Comparison of ENCODE assay signal across 10 cellular contexts in the genomic region with DNA sequence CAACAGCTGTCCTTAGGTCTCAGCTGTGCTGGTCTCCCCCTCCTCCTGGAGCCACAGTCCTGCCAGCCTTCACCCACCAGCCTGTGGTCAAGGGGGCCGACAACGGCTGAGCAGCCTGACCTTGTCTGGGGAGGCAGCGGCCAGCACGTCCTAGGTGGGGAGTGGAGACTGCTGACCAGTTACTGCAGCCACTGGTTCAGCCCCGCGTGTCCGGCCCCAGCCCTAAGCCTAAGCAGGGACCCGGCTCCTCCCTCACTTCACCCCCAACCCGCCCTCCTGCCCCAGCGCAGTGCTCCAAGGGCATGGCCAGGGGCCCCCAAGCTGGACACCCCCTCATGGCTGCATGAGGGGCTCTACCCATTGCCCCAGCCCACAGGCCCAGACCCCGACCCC.
DNase-seq lines count a peak whose midpoint lies in the region; ATAC-seq and TF ChIP-seq lines count a peak whose summit lies in the region.
"Had no signal": no experiment of that assay in that cellular context is flagged by ENCODE, and none has a peak within 500 bp of the region (broad histone marks: within the 10 kb centered on the region; RNA-seq: fewer than 3 reads in every experiment).

No MANE protein-coding gene starts in this region.

- H3K36me3 Mint-ChIP-seq in CD4-positive, alpha-beta memory T cell = peaks cover 15 to 24% of the 10 kb centered on the region in 2 donors
- H3K36me3 Mint-ChIP-seq in activated B cell treated with CpG ODN at 0.5 μM for 24 hours (ENCODE audit: low read depth) = peaks cover 20% of the 10 kb centered on the region
- H3K36me3 Mint-ChIP-seq in stimulated activated effector memory CD8-positive, alpha-beta T cell treated with anti-CD3 and anti-CD28 coated beads, Interleukin-12 subunit alpha, Interleukin-12 subunit beta, amount 100 ng/mL, for 72 hours = peaks cover 38% of the 10 kb centered on the region
- H3K36me3 Mint-ChIP-seq in natural killer cell = peaks cover 12% of the 10 kb centered on the region
- H3K36me3 Mint-ChIP-seq in activated T-helper 17 cell treated with anti-CD3 and anti-CD28 coated beads, Interleukin-2, amount 50 U/mL, for 72 hours (ENCODE audit: low read depth) = peaks cover 20% of the 10 kb centered on the region

- peak overlapping the region in 1 of 8 donors; percentile 10 for H3K4me3 Mint-ChIP-seq in CD4-positive, alpha-beta memory T cell
- H3K4me3 Mint-ChIP-seq in activated B cell treated with CpG ODN at 0.5 μM for 24 hours (no peak overlapping the region), natural killer cell (no peak overlapping the region)
- H3K4me3 Mint-ChIP-seq in stimulated activated effector memory CD8-positive, alpha-beta T cell treated with anti-CD3 and anti-CD28 coated beads, Interleukin-12 subunit alpha, Interleukin-12 subunit beta, amount 100 ng/mL, for 72 hours = no peak overlapping the region
- no peak overlapping the region for H3K4me3 Mint-ChIP-seq in activated T-helper 17 cell treated with anti-CD3 and anti-CD28 coated beads, Interleukin-2, amount 50 U/mL, for 72 hours

- POLR2A ChIA-PET in CD4-positive, alpha-beta memory T cell (lab: Charles Lee; ENCODE audit: partially characterized antibody) = interaction anchor here (0.8 to 9.4 kb wide), 7 partner anchors 12 to 117 kb away, joined by 3 to 88 read pairs (median 13); a partner anchor contains a TSS
- POLR2A ChIA-PET in activated B cell treated with CpG ODN at 0.5 μM for 24 hours (lab: Charles Lee) = interaction anchor here (0.8 to 7.7 kb wide), 11 partner anchors 11 to 117 kb away, joined by 3 to 100 read pairs (median 6); a partner anchor contains a TSS

- TF ChIP-seq CTCF in activated B cell treated with CpG ODN at 0.5 μM for 24 hours (IDR thresholded peaks at IDR 0.05) = no peak
- TF ChIP-seq CTCF in left lung (IDR thresholded peaks at IDR 0.05) = no peak
- TF ChIP-seq CTCF in natural killer cell (IDR thresholded peaks at IDR 0.05) = no peak

- intact Hi-C loops in CD4-positive, alpha-beta memory T cell (cut with micrococcal nuclease) = no loop called here
- intact Hi-C loops in activated B cell treated with CpG ODN at 0.5 μM for 24 hours (cut with micrococcal nuclease) = loop anchor here (5.0 kb wide), 1 partner anchor 235 kb away; no protein-coding TSS in a partner anchor
- intact Hi-C loops in left lung (cut with DNase I) = loop anchor here in 1 of 2 donors (10.0 kb wide), 1 partner anchor 77 kb away; no protein-coding TSS in a partner anchor
- intact Hi-C loops in natural killer cell (cut with micrococcal nuclease) = loop anchor here (2.0 kb wide), 1 partner anchor 113 kb away; no protein-coding TSS in a partner anchor

- H3K4me1 Mint-ChIP-seq in CD4-positive, alpha-beta memory T cell = peaks cover 4 to 16% (median 10%) of the 10 kb centered on the region in 4 donors
- H3K4me1 Mint-ChIP-seq in activated B cell treated with CpG ODN at 0.5 μM for 24 hours (peaks cover 45% of the 10 kb centered on the region), natural killer cell (peaks cover 0 to 22% of the 10 kb centered on the region in 2 donors)
- H3K4me1 Mint-ChIP-seq in stimulated activated effector memory CD8-positive, alpha-beta T cell treated with anti-CD3 and anti-CD28 coated beads, Interleukin-12 subunit alpha, Interleukin-12 subunit beta, amount 100 ng/mL, for 72 hours = peaks cover 7% of the 10 kb centered on the region
- H3K4me1 Mint-ChIP-seq in activated T-helper 17 cell treated with anti-CD3 and anti-CD28 coated beads, Interleukin-2, amount 50 U/mL, for 72 hours = no peaks in the 10 kb centered on the region

- no peaks in the 10 kb centered on the region for H3K27me3 ChIP-seq in CD4-positive, alpha-beta memory T cell (ENCODE audit: insufficient read depth, low read length)
- peaks cover 0 to 35% of the 10 kb centered on the region in 2 donors for H3K27me3 ChIP-seq in left lung

- H3K27ac ChIP-seq in CD4-positive, alpha-beta memory T cell (ENCODE audit: low read depth, low read length) = peak overlapping the region; percentile 63
- peak overlapping the region; percentile 86 to 92 for H3K27ac ChIP-seq in left lung

- peaks cover 42% of the 10 kb centered on the region for H3K4me1 ChIP-seq in CD4-positive, alpha-beta memory T cell (ENCODE audit: insufficient read depth, low read length)
- H3K4me1 ChIP-seq in left lung = peaks cover 27 to 66% of the 10 kb centered on the region in 2 donors

- H3K27ac Mint-ChIP-seq in CD4-positive, alpha-beta memory T cell = peak overlapping the region in 6 of 7 donors; percentile 36 to 91 (median 67)
- H3K27ac Mint-ChIP-seq in activated B cell treated with CpG ODN at 0.5 μM for 24 hours (peak overlapping the region; percentile 64), natural killer cell (peak overlapping the region in 1 of 2 donors; percentile 65)
- H3K27ac Mint-ChIP-seq in stimulated activated effector memory CD8-positive, alpha-beta T cell treated with anti-CD3 and anti-CD28 coated beads, Interleukin-12 subunit alpha, Interleukin-12 subunit beta, amount 100 ng/mL, for 72 hours = peak overlapping the region; percentile 69
- H3K27ac Mint-ChIP-seq in activated T-helper 17 cell treated with anti-CD3 and anti-CD28 coated beads, Interleukin-2, amount 50 U/mL, for 72 hours = no peak overlapping the region

- H3K4me3 ChIP-seq in CD4-positive, alpha-beta memory T cell (ENCODE audit: low read length in 2 of 2) = no peak overlapping the region
- H3K4me3 ChIP-seq in left lung = no peak overlapping the region
- H3K4me3 ChIP-seq: HAP-1 had no signal

- peaks cover 16% of the 10 kb centered on the region for H3K36me3 ChIP-seq in CD4-positive, alpha-beta memory T cell (ENCODE audit: insufficient read depth, low read length)
- peaks cover 0 to 30% of the 10 kb centered on the region in 2 donors for H3K36me3 ChIP-seq in left lung

- no peak for ATAC-seq in activated B cell treated with CpG ODN at 0.5 μM for 24 hours (ENCODE audit: low read depth)
- no peak for ATAC-seq in left lung
- ATAC-seq in stimulated activated effector memory CD8-positive, alpha-beta T cell treated with anti-CD3 and anti-CD28 coated beads, Interleukin-12 subunit alpha, Interleukin-12 subunit beta, amount 100 ng/mL, for 72 hours = no peak
- no peak for ATAC-seq in natural killer cell
- ATAC-seq in activated T-helper 17 cell treated with anti-CD3 and anti-CD28 coated beads, Interleukin-2, amount 50 U/mL, for 72 hours (replicated peaks) = no peak

- H3K27me3 Mint-ChIP-seq in CD4-positive, alpha-beta memory T cell = no peaks in the 10 kb centered on the region
- H3K27me3 Mint-ChIP-seq in activated B cell treated with CpG ODN at 0.5 μM for 24 hours (no peaks in the 10 kb centered on the region), natural killer cell (ENCODE audit: low read depth in 2 of 2) (no peaks in the 10 kb centered on the region)
- H3K27me3 Mint-ChIP-seq in activated T-helper 17 cell treated with anti-CD3 and anti-CD28 coated beads, Interleukin-2, amount 50 U/mL, for 72 hours = no peaks in the 10 kb centered on the region

- peaks cover 0 to 2% (median 0%) of the 10 kb centered on the region in 8 donors for H3K9me3 Mint-ChIP-seq in CD4-positive, alpha-beta memory T cell
- H3K9me3 Mint-ChIP-seq in activated B cell treated with CpG ODN at 0.5 μM for 24 hours (no peaks in the 10 kb centered on the region), natural killer cell (no peaks in the 10 kb centered on the region)
- no peaks in the 10 kb centered on the region for H3K9me3 Mint-ChIP-seq in stimulated activated effector memory CD8-positive, alpha-beta T cell treated with anti-CD3 and anti-CD28 coated beads, Interleukin-12 subunit alpha, Interleukin-12 subunit beta, amount 100 ng/mL, for 72 hours
- H3K9me3 Mint-ChIP-seq in activated T-helper 17 cell treated with anti-CD3 and anti-CD28 coated beads, Interleukin-2, amount 50 U/mL, for 72 hours = no peaks in the 10 kb centered on the region

- CTCF ChIA-PET in CD4-positive, alpha-beta memory T cell (lab: Charles Lee; ENCODE audit: partially characterized antibody) = interaction anchor here (0.6 to 2.0 kb wide), 7 partner anchors 11 to 117 kb away, joined by 3 to 8 read pairs (median 4); a partner anchor contains a TSS
- CTCF ChIA-PET in activated B cell treated with CpG ODN at 0.5 μM for 24 hours (lab: Charles Lee) = interaction anchor here (0.6 to 3.0 kb wide), 9 partner anchors 9 to 117 kb away, joined by 3 to 18 read pairs (median 5); a partner anchor contains a TSS

- H3K9me3 ChIP-seq in CD4-positive, alpha-beta memory T cell (ENCODE audit: control insufficient read depth in 1 of 2, low read length in 2 of 2) = no peaks in the 10 kb centered on the region
- no peaks in the 10 kb centered on the region for H3K9me3 ChIP-seq in left lung
- H3K9me3 ChIP-seq: HAP-1 had no signal

- DNase-seq in CD4-positive, alpha-beta memory T cell = no peak
- DNase-seq in activated B cell treated with CpG ODN at 0.5 μM for 24 hours = no peak
- no peak for DNase-seq in left lung
- no peak for DNase-seq in stimulated activated effector memory CD8-positive, alpha-beta T cell treated with anti-CD3 and anti-CD28 coated beads, Interleukin-12 subunit alpha, Interleukin-12 subunit beta, amount 100 ng/mL, for 72 hours (ENCODE audit: low spot score in 2 of 2)
- DNase-seq in pons (ENCODE audit: low spot score) = no peak
- no peak for DNase-seq in natural killer cell
- DNase-seq in NCI-H187 treated with DMSO at 0.1 percent for 48 hours (lab: John Stamatoyannopoulos, UW) = no peak
- DNase-seq: cortex of kidney had no signal
